Comparison of ENCODE assay signal across 18 cellular contexts in the genomic region with DNA sequence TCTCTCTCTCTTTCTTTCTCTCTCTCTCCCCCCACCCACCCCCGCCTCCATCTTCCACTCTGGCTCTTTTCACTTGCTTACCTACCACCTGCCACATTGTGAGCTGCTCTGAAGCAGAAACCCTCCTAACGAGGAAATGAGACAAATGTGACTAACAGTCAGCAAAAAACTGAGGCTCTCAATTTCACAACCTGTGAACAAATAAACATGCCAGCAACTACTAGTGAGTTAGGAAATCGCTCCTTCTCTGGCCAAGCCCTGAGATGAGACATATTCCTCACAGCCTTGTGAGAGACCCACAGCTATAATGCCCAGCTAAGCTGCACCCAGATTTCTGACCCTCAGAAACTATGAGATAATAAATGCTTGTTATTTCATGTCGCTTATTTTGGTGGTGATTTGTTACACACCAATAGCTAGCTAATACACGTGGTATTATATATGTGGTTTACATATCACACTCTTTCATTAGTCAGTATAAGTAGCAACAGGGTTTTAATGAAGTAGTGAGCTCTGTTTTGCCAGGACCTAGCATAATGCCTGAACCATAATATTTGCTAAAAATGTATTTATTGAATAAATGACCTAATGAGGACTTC. TPM values are rescaled to one million over a fixed set of nuclear protein-coding genes. Genes with fewer than 3 reads are reported as not detected.
DNase-seq lines count a peak whose midpoint lies in the region; ATAC-seq and TF ChIP-seq lines count a peak whose summit lies in the region.
"Had no signal": no experiment of that assay in that cellular context is flagged by ENCODE, and none has a peak within 500 bp of the region (broad histone marks: within the 10 kb centered on the region; RNA-seq: fewer than 3 reads in every experiment).

No MANE protein-coding gene starts in this region.

- H3K4me3 ChIP-seq in epithelial cell of esophagus (ENCODE audit: low read length) (no peak overlapping the region), upper lobe of left lung (no peak overlapping the region)
- H3K4me3 ChIP-seq: BLaER1 had no signal

- 80 to 83% methylated on average over 5 of the region's 5 CpGs for WGBS in upper lobe of left lung, 2 donors

- H3K4me1 ChIP-seq in upper lobe of left lung = no peaks in the 10 kb centered on the region
- H3K4me1 ChIP-seq: BLaER1 had no signal

- TF ChIP-seq POLR2A in upper lobe of left lung (IDR thresholded peaks at IDR 0.05) = no peak

- H3K9me3 ChIP-seq in upper lobe of left lung = no peaks in the 10 kb centered on the region
- H3K9me3 ChIP-seq: BLaER1 had no signal

- no peaks in the 10 kb centered on the region for H3K27me3 ChIP-seq in upper lobe of left lung
- H3K27me3 ChIP-seq: BLaER1 had no signal

- peak; percentile 41 for ATAC-seq in sciatic nerve
- ATAC-seq in upper lobe of left lung (ENCODE audit: low FRiP score in 2 of 2) = no peak

- H3K36me3 ChIP-seq in upper lobe of left lung = no peaks in the 10 kb centered on the region
- H3K36me3 ChIP-seq: BLaER1 had no signal

- DNase-seq in LoVo (ENCODE audit: low spot score) (peak; percentile 8), NOMO-1 (lab: John Stamatoyannopoulos, UW; ENCODE audit: unreplicated experiment in 2 of 2) (peak; percentile 65 to 82), epithelial cell of esophagus (ENCODE audit: low read depth) (peak; percentile 33), sciatic nerve (ENCODE audit: low spot score) (no peak), NCI-H187 treated with DMSO at 0.1 percent for 48 hours (lab: John Stamatoyannopoulos, UW) (no peak), activated gamma-delta T cell treated with Interleukin-2 at 50 U/mL for 16 hours (no peak), upper lobe of left lung (no peak)
- DNase-seq: CD8-positive, alpha-beta memory T cell; DMS79; H9; IMR-90; Karpas-422; NCI-H1436; NCI-H2081; NCI-H510A; OCI-M1 had no signal

- intact Hi-C loops in sciatic nerve (cut with DNase I) = no loop called here

- no peak for TF ChIP-seq CTCF in epithelial cell of esophagus (IDR thresholded peaks at IDR 0.05; ENCODE audit: insufficient read depth, low read depth, low read length, missing control alignments)
- TF ChIP-seq CTCF in upper lobe of left lung (IDR thresholded peaks at IDR 0.05) = no peak

- TF ChIP-seq EP300 in upper lobe of left lung (IDR thresholded peaks at IDR 0.05) = no peak

- no peak overlapping the region for H3K27ac ChIP-seq in upper lobe of left lung
- H3K27ac ChIP-seq: BLaER1, RWPE1 had no signal

RNA-seq across cellular contexts. Expression of gene ZNF521, which starts 8.4 kb away (rescaled TPM):
- total RNA-seq in sciatic nerve (57.1 TPM), upper lobe of left lung (10 to 100 TPM in 4 of 6 donors, 1 to 10 TPM in 2; 4.7 to 37.7 (median 13.8) TPM)
- total RNA-seq: CD8-positive, alpha-beta memory T cell had no signal

Comparison
In these comparisons a context has a peak if more than half of its experiments do, and no peak if none do; other contexts are left out.
1. DNase-seq: peak in LoVo (single experiment), NOMO-1 (2 of 2) and epithelial cell of esophagus (single experiment); none in sciatic nerve (single experiment), NCI-H187 treated with DMSO at 0.1 percent for 48 hours (single experiment), activated gamma-delta T cell treated with Interleukin-2 at 50 U/mL for 16 hours (single experiment) and upper lobe of left lung (0 of 2).